8 cellular contexts compared by ENCODE assay signal in genomic region chr12:949337-950099, GRCh38. TPM values are rescaled to one million over a fixed set of nuclear protein-coding genes. Genes with fewer than 3 reads are reported as not detected.
A peak's percentile ranks its signal among the peaks of the same experiment; 100 is the strongest.
DNase-seq lines count a peak whose midpoint lies in the region; ATAC-seq and TF ChIP-seq lines count a peak whose summit lies in the region.

Gene RAD52, minus strand, starts transcription at chr12:949694. Its CDS starts 16,636 bp downstream, at chr12:933058.

- no peaks in the 10 kb centered on the region for H3K9me3 ChIP-seq in Peyer's patch
- H3K9me3 ChIP-seq in esophagus muscularis mucosa: no peaks in the 10 kb centered on the region

- H3K36me3 ChIP-seq in KMS-11 (ENCODE audit: insufficient read depth) (no peaks in the 10 kb centered on the region), Peyer's patch (no peaks in the 10 kb centered on the region), esophagus muscularis mucosa (peaks cover 0 to 4% (median 0%) of the 10 kb centered on the region in 4 donors)

- H3K4me2 ChIP-seq in KMS-11: peak within 1 kb of the TSS; percentile 58

- peaks cover 33% of the 10 kb centered on the region for H3K4me1 Mint-ChIP-seq in activated T-cell treated with anti-CD3 and anti-CD28 coated beads, Interleukin-2, amount 50 U/mL, for 72 hours (ENCODE audit: low read depth)
- H3K4me1 Mint-ChIP-seq in stimulated activated effector memory CD8-positive, alpha-beta T cell treated with anti-CD3 and anti-CD28 coated beads, Interleukin-12 subunit alpha, Interleukin-12 subunit beta, amount 100 ng/mL, for 72 hours: peaks cover 39% of the 10 kb centered on the region

- H3K4me3 ChIP-seq in KMS-11 (IDR thresholded peaks at IDR 0.05; ENCODE audit: insufficient read depth, low read depth, low read length): peak within 1 kb of the TSS; percentile 60
- peak within 1 kb of the TSS; percentile 53 to 84 (median 76) for H3K4me3 ChIP-seq in Peyer's patch
- peak within 1 kb of the TSS; percentile 68 to 83 (median 69) for H3K4me3 ChIP-seq in esophagus muscularis mucosa

- DNase-seq in DMS79 (lab: John Stamatoyannopoulos, UW) (peak; percentile 98), Peyer's patch (peak; percentile 94 to 99 (median 97)), esophagus muscularis mucosa (ENCODE audit: extremely low spot score) (peak; percentile 99), myocyte (ENCODE audit: low read depth) (peak; percentile 99)
- DNase-seq in activated T-cell treated with anti-CD3 and anti-CD28 coated beads, Interleukin-2, amount 50 U/mL, for 72 hours: peak; percentile 98
- peak; percentile 99 to 100 for DNase-seq in stimulated activated effector memory CD8-positive, alpha-beta T cell treated with anti-CD3 and anti-CD28 coated beads, Interleukin-12 subunit alpha, Interleukin-12 subunit beta, amount 100 ng/mL, for 72 hours (ENCODE audit: low spot score in 2 of 2)

- H3K27me3 ChIP-seq in KMS-11 (ENCODE audit: insufficient read depth, low read depth) (no peaks in the 10 kb centered on the region), Peyer's patch (no peaks in the 10 kb centered on the region), esophagus muscularis mucosa (no peaks in the 10 kb centered on the region)

- peak; percentile 71 to 84 for TF ChIP-seq POLR2A in Peyer's patch (IDR thresholded peaks at IDR 0.05)
- peak; percentile 43 for TF ChIP-seq POLR2A in esophagus muscularis mucosa (IDR thresholded peaks at IDR 0.05; ENCODE audit: low read depth)

- peak; percentile 90 for TF ChIP-seq CTCF in KMS-11 (conservative IDR thresholded peaks at IDR 0.05; ENCODE audit: low read depth, low read length)
- TF ChIP-seq CTCF in Peyer's patch (IDR thresholded peaks at IDR 0.05): peak; percentile 96 to 99 (median 98)
- peak; percentile 95 to 99 (median 97) for TF ChIP-seq CTCF in esophagus muscularis mucosa (IDR thresholded peaks at IDR 0.05)

- H4K20me1 ChIP-seq in KMS-11 (ENCODE audit: insufficient read depth): no peaks in the 10 kb centered on the region

- no peaks in the 10 kb centered on the region for H3K27me3 Mint-ChIP-seq in activated T-cell treated with anti-CD3 and anti-CD28 coated beads, Interleukin-2, amount 50 U/mL, for 72 hours (ENCODE audit: low read depth)

- intact Hi-C loops in esophagus muscularis mucosa (cut with DNase I): loop anchor here (2.0 to 5.0 kb wide), 3 partner anchors 38 to 379 kb away; no protein-coding TSS in a partner anchor

- peaks cover 3 to 15% of the 10 kb centered on the region in 2 donors for H3K36me3 Mint-ChIP-seq in activated T-cell treated with anti-CD3 and anti-CD28 coated beads, Interleukin-2, amount 50 U/mL, for 72 hours (ENCODE audit: insufficient read depth in 2 of 2)
- peaks cover 27% of the 10 kb centered on the region for H3K36me3 Mint-ChIP-seq in stimulated activated effector memory CD8-positive, alpha-beta T cell treated with anti-CD3 and anti-CD28 coated beads, Interleukin-12 subunit alpha, Interleukin-12 subunit beta, amount 100 ng/mL, for 72 hours

- H3K4me1 ChIP-seq in KMS-11 (ENCODE audit: low read depth, poor library complexity, severe bottlenecking) (peaks cover 7% of the 10 kb centered on the region), Peyer's patch (peaks cover 0 to 9% (median 0%) of the 10 kb centered on the region in 4 donors), esophagus muscularis mucosa (peaks cover 11 to 15% (median 14%) of the 10 kb centered on the region in 4 donors)

- H3K27ac Mint-ChIP-seq in activated T-cell treated with anti-CD3 and anti-CD28 coated beads, Interleukin-2, amount 50 U/mL, for 72 hours: peak within 1 kb of the TSS; percentile 87
- peak within 1 kb of the TSS; percentile 99 for H3K27ac Mint-ChIP-seq in stimulated activated effector memory CD8-positive, alpha-beta T cell treated with anti-CD3 and anti-CD28 coated beads, Interleukin-12 subunit alpha, Interleukin-12 subunit beta, amount 100 ng/mL, for 72 hours

- WGBS in esophagus muscularis mucosa: under 1% methylated on average over 46 of the region's 58 CpGs

- H3K27ac ChIP-seq in KMS-11 (peak within 1 kb of the TSS; percentile 69), Peyer's patch (peak within 1 kb of the TSS; percentile 81 to 91 (median 86)), esophagus muscularis mucosa (replicated peaks in 1 of 4) (peak within 1 kb of the TSS; percentile 83 to 93 (median 88))

- ATAC-seq in GM21723 (IDR thresholded peaks at IDR 0.05; ENCODE audit: unreplicated experiment): peak; percentile 87
- peak; percentile 86 to 87 for ATAC-seq in activated T-cell treated with anti-CD3 and anti-CD28 coated beads, Interleukin-2, amount 50 U/mL, for 72 hours (replicated peaks in 1 of 2)
- ATAC-seq in stimulated activated effector memory CD8-positive, alpha-beta T cell treated with anti-CD3 and anti-CD28 coated beads, Interleukin-12 subunit alpha, Interleukin-12 subunit beta, amount 100 ng/mL, for 72 hours: peak; percentile 85

- no peak for TF ChIP-seq EP300 in esophagus muscularis mucosa (IDR thresholded peaks at IDR 0.05)

- H2AFZ ChIP-seq in KMS-11 (ENCODE audit: low read depth): peak within 1 kb of the TSS; percentile 83

- H3K9ac ChIP-seq in KMS-11: peak within 1 kb of the TSS; percentile 62

- peaks cover 25% of the 10 kb centered on the region for H3K79me2 ChIP-seq in KMS-11 (ENCODE audit: insufficient read depth, low read depth)

- H3K9me3 Mint-ChIP-seq in activated T-cell treated with anti-CD3 and anti-CD28 coated beads, Interleukin-2, amount 50 U/mL, for 72 hours: no peaks in the 10 kb centered on the region
- no peaks in the 10 kb centered on the region for H3K9me3 Mint-ChIP-seq in stimulated activated effector memory CD8-positive, alpha-beta T cell treated with anti-CD3 and anti-CD28 coated beads, Interleukin-12 subunit alpha, Interleukin-12 subunit beta, amount 100 ng/mL, for 72 hours

- H3K4me3 Mint-ChIP-seq in activated T-cell treated with anti-CD3 and anti-CD28 coated beads, Interleukin-2, amount 50 U/mL, for 72 hours: peak within 1 kb of the TSS; percentile 97 to 99
- peak within 1 kb of the TSS; percentile 100 for H3K4me3 Mint-ChIP-seq in stimulated activated effector memory CD8-positive, alpha-beta T cell treated with anti-CD3 and anti-CD28 coated beads, Interleukin-12 subunit alpha, Interleukin-12 subunit beta, amount 100 ng/mL, for 72 hours

RNA-seq across cellular contexts. Expression of gene RAD52, which starts in this region (rescaled TPM):
- total RNA-seq in Peyer's patch: 10 to 100 TPM; 14.2 to 59.4 (median 25.3) TPM
- 10 to 100 TPM; 12.1 to 18.1 TPM for total RNA-seq in activated T-cell treated with anti-CD3 and anti-CD28 coated beads, Interleukin-2, amount 50 U/mL, for 72 hours
- total RNA-seq in esophagus muscularis mucosa: 10 to 100 TPM in 3 of 4 donors, 1 to 10 TPM in 1; 6.6 to 18.8 (median 11.6) TPM
- 19.0 and 19.3 TPM in 2 replicates for total RNA-seq in myocyte
- 12.0 TPM for polyA plus RNA-seq in myocyte (2012)

Comparison
In these comparisons a context has a peak if more than half of its experiments do, and no peak if none do; other contexts are left out.
1. Peak in every context shown above with its lines: DNase-seq, ATAC-seq, H3K4me3 ChIP-seq and H3K27ac ChIP-seq.